In the genomic region with DNA sequence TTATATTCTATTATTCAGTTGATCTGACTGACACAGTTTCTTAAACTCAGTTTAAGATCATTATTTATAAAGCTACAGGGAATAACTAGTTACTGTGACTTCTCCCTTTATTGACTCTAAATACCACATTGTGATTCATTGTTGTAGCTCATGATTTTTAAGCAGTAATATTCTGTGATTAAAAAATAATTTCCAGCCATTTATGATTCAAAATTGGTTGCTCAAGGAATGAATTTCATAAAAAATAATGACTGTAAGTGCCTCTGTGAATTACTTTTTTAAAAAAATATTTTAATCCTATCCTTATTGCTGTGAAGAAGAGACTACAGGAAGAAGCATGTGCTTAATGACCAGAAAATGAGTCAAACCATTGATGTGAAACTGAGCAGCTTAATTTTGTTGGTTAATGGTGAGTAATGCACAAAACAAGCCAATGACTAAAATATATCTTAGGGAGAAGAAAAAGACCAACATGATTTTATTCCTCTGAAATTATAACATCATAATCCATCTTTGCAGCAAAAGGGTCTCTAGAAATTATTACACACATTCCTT, we compare ENCODE assay signal across 15 cellular contexts.
DNase-seq lines count a peak whose midpoint lies in the region; TF ChIP-seq lines count a peak whose summit lies in the region.
"Had no signal": no experiment of that assay in that cellular context is flagged by ENCODE, and none has a peak within 500 bp of the region (broad histone marks: within the 10 kb centered on the region; RNA-seq: fewer than 3 reads in every experiment).

No MANE protein-coding gene starts in this region.

- H3K4me3 ChIP-seq in cardiac fibroblast (replicated peaks in 1 of 2; ENCODE audit: low read depth in 2 of 2, low read length in 2 of 2): no peak overlapping the region
- H3K4me3 ChIP-seq: SK-N-MC, skin epidermis, upper lobe of right lung had no signal

- TF ChIP-seq CTCF in cardiac fibroblast (IDR thresholded peaks at IDR 0.05; ENCODE audit: low read depth, low read length): no peak

- DNase-seq in AG20443 (ENCODE audit: low spot score) (peak; percentile 53), M059J (ENCODE audit: low read depth) (peak; percentile 60), cardiac fibroblast (ENCODE audit: low read depth in 2 of 2) (peak; percentile 14 to 71), kidney glomerular epithelial cell (lab: John Stamatoyannopoulos, UW) (peak; percentile 64), NCI-H1105 treated with DMSO at 0.1 percent for 48 hours (lab: John Stamatoyannopoulos, UW) (no peak), mucosa of gallbladder (ENCODE audit: low spot score) (no peak)
- DNase-seq in activated CD4-positive, alpha-beta T cell treated with anti-CD3 and anti-CD28 coated beads, Interleukin-2, amount 50 U/mL, for 1 hour: no peak
- no peak for DNase-seq in stimulated activated CD4-positive, alpha-beta T cell treated with anti-CD3 and anti-CD28 coated beads, Interleukin-15, amount 100 ng/mL, for 24 hours
- DNase-seq: amniotic stem cell; DMS79 treated with DMSO at 0.1 percent for 48 hours; NCI-H2227 treated with DMSO at 0.1 percent for 48 hours; stimulated activated naive B cell treated with anti-CD40 and anti-IgM and Interleukin-4, amounts not matched to agents 10 μg/mL and 1 μg/mL and 100 μg/mL, for 72 hours; upper lobe of right lung had no signal

Comparison
In these comparisons a context has a peak if more than half of its experiments do, and no peak if none do; other contexts are left out.
1. DNase-seq: peak in AG20443 (single experiment), M059J (single experiment), cardiac fibroblast (2 of 2) and kidney glomerular epithelial cell (single experiment); none in activated CD4-positive, alpha-beta T cell treated with anti-CD3 and anti-CD28 coated beads, Interleukin-2, amount 50 U/mL, for 1 hour (single experiment), NCI-H1105 treated with DMSO at 0.1 percent for 48 hours (single experiment), stimulated activated CD4-positive, alpha-beta T cell treated with anti-CD3 and anti-CD28 coated beads, Interleukin-15, amount 100 ng/mL, for 24 hours (single experiment) and mucosa of gallbladder (single experiment).